9 cellular contexts compared by ENCODE assay signal in genomic region chr16:81096715-81097208, GRCh38. TPM values are rescaled to one million over a fixed set of nuclear protein-coding genes. Genes with fewer than 3 reads are reported as not detected.
DNase-seq lines count a peak whose midpoint lies in the region; ATAC-seq and TF ChIP-seq lines count a peak whose summit lies in the region.
"Had no signal": no experiment of that assay in that cellular context is flagged by ENCODE, and none has a peak within 500 bp of the region (broad histone marks: within the 10 kb centered on the region; RNA-seq: fewer than 3 reads in every experiment).

No MANE protein-coding gene starts in this region.

- H3K4me1 Mint-ChIP-seq in MCF 10A (ENCODE audit: insufficient read depth, unreplicated experiment), result peaks cover 10% of the 10 kb centered on the region
- peaks cover 9 to 18% (median 15%) of the 10 kb centered on the region in 3 donors for H3K4me1 Mint-ChIP-seq in naive B cell

- H3K9me3 Mint-ChIP-seq in MCF 10A (ENCODE audit: unreplicated experiment) (no peaks in the 10 kb centered on the region), naive B cell (peaks cover 0 to 5% (median 0%) of the 10 kb centered on the region in 7 donors)

- intact Hi-C loops in MCF 10A (cut with micrococcal nuclease), result loop anchor here (1.0 kb wide), 1 partner anchor 19 kb away; the partner anchor contains the start of gene C16orf46

- H3K27ac Mint-ChIP-seq in MCF 10A (ENCODE audit: low read depth, unreplicated experiment) (peak overlapping the region; percentile 64), naive B cell (peak overlapping the region in 4 of 6 donors; percentile 16 to 82 (median 52))

- no peak overlapping the region for H3K27ac ChIP-seq in HUES64 (ENCODE audit: low read depth, low read length)

- H3K4me1 ChIP-seq in HUES64 (ENCODE audit: insufficient read depth, low read length), result peaks cover 6% of the 10 kb centered on the region

- ATAC-seq in naive B cell (ENCODE audit: low read depth in 2 of 2) (no peak), GM18861 (IDR thresholded peaks at IDR 0.05; ENCODE audit: unreplicated experiment) (no peak)

- no peak overlapping the region for H3K9ac ChIP-seq in HUES64 (ENCODE audit: low read depth, low read length)

- no peaks in the 10 kb centered on the region for H3K27me3 Mint-ChIP-seq in MCF 10A (ENCODE audit: insufficient read depth, unreplicated experiment)
- H3K27me3 Mint-ChIP-seq in naive B cell, result peaks cover 0 to 3% (median 0%) of the 10 kb centered on the region in 3 donors

- no peaks in the 10 kb centered on the region for H3K27me3 ChIP-seq in HUES64 (ENCODE audit: insufficient read depth, low read length)
- H3K27me3 ChIP-seq: cardiac muscle cell had no signal

- no peaks in the 10 kb centered on the region for H3K9me3 ChIP-seq in HUES64 (ENCODE audit: insufficient read depth, low read depth, low read length)

- H3K4me3 Mint-ChIP-seq in MCF 10A (ENCODE audit: unreplicated experiment), result peak overlapping the region; percentile 63
- H3K4me3 Mint-ChIP-seq in naive B cell, result peak overlapping the region; percentile 71 to 91 (median 85)

- WGBS in HUES64, result 60% methylated on average over 8 of the region's 8 CpGs

- no TSS peak for BruUV-seq in MCF 10A (replicated peaks; lab: Mats Ljungman, UMichigan)

- CTCF ChIA-PET in AG04449 (lab: Yijun Ruan, JAX), result no interaction called here
- CTCF ChIA-PET in MCF 10A (lab: Yijun Ruan, JAX), result interaction anchor here (0.6 to 0.8 kb wide), 3 partner anchors 46 to 216 kb away, joined by 3 to 5 read pairs (median 3); no protein-coding TSS in a partner anchor

- H3K36me3 Mint-ChIP-seq in MCF 10A (ENCODE audit: insufficient read depth, unreplicated experiment) (no peaks in the 10 kb centered on the region), naive B cell (no peaks in the 10 kb centered on the region)

- no peak for TF ChIP-seq CTCF in AG04449 (IDR thresholded peaks at IDR 0.05; ENCODE audit: insufficient read depth, low read length, missing control alignments)
- TF ChIP-seq CTCF in MCF 10A (IDR thresholded peaks at IDR 0.05; ENCODE audit: unreplicated experiment), result no peak

- no peak for DNase-seq in AG04449 (ENCODE audit: low read depth, low spot score)
- DNase-seq in MCF 10A (ENCODE audit: unreplicated experiment), result no peak
- no peak for DNase-seq in naive B cell
- DNase-seq in HK-2 (ENCODE audit: unreplicated experiment), result no peak
- no peak for DNase-seq in HCEC 1CT
- DNase-seq in activated CD4-positive, alpha-beta T cell treated with anti-CD3 and anti-CD28 coated beads, Interleukin-2, amount 50 U/mL, for 4 hours, result no peak

- POLR2A ChIA-PET in AG04449 (lab: Yijun Ruan, JAX), result no interaction called here
- POLR2A ChIA-PET in MCF 10A (lab: Yijun Ruan, JAX), result interaction anchor here (0.7 to 1.2 kb wide), 2 partner anchors 62 to 84 kb away, joined by 3 read pairs; no protein-coding TSS in a partner anchor

- H3K4me3 ChIP-seq in AG04449 (ENCODE audit: low read depth, low read length), result peak overlapping the region; percentile 36
- H3K4me3 ChIP-seq in HUES64 (ENCODE audit: low read length), result peak overlapping the region; percentile 37

- peaks cover 8% of the 10 kb centered on the region for H3K36me3 ChIP-seq in HUES64 (ENCODE audit: insufficient read depth, low read length)
- H3K36me3 ChIP-seq: cardiac muscle cell had no signal

RNA-seq across cellular contexts. Expression of gene GCSH, which starts 0.6 kb away (rescaled TPM):
- polyA plus RNA-seq in HUES64 (2013, experiment 1 of 2), result 128 TPM
- polyA plus RNA-seq in HUES64 (2013, experiment 2 of 2), result 139 TPM
- 68.4 and 70.8 TPM in 2 replicates for total RNA-seq in MCF 10A (2022)
- 10 to 100 TPM in 1 of 6 donors, 1 to 10 TPM in 5; 3.7 to 12.7 (median 6.2) TPM for polyA plus RNA-seq in naive B cell (ENCODE audit: low read depth in 6 of 6)

RNA-seq across cellular contexts. Expression of gene C16orf46, which starts 19.7 kb away (rescaled TPM):
- 0.70 TPM for polyA plus RNA-seq in HUES64 (2013, experiment 1 of 2)
- 1.5 TPM for polyA plus RNA-seq in HUES64 (2013, experiment 2 of 2)
- 0.66 and 3.8 TPM in 2 replicates for total RNA-seq in MCF 10A (2022)
- polyA plus RNA-seq in naive B cell (ENCODE audit: low read depth in 6 of 6), result under 1 TPM; 0.25 to 0.52 (median 0.46) TPM
